In genomic region chr6:127341471-127342202, GRCh38 we compare ENCODE assay signal across 8 cellular contexts. TPM values are rescaled to one million over a fixed set of nuclear protein-coding genes. Genes with fewer than 3 reads are reported as not detected.
DNase-seq lines count a peak whose midpoint lies in the region; ATAC-seq and TF ChIP-seq lines count a peak whose summit lies in the region.

No MANE protein-coding gene starts in this region.

- peak; percentile 48 to 62 for DNase-seq in NOMO-1 (lab: John Stamatoyannopoulos, UW; ENCODE audit: unreplicated experiment in 2 of 2)
- DNase-seq in NOMO-1 treated with dmso at 0.1 percent for 144 hours (lab: John Stamatoyannopoulos, UW; ENCODE audit: unreplicated experiment): no peak
- DNase-seq in colonic mucosa: no peak
- DNase-seq in EL: no peak
- DNase-seq in NCI-H2081 treated with DMSO at 0.1 percent for 48 hours (lab: John Stamatoyannopoulos, UW): no peak
- DNase-seq in H4 (ENCODE audit: low spot score): no peak

- H3K27me3 ChIP-seq in colonic mucosa (no peaks in the 10 kb centered on the region), skeletal muscle satellite cell (ENCODE audit: control insufficient read depth, insufficient read depth, low read length) (no peaks in the 10 kb centered on the region)

- intact Hi-C loops in colonic mucosa (cut with DNase I): loop anchor here (5.0 kb wide), 2 partner anchors 34 to 81 kb away; no protein-coding TSS in a partner anchor

- H3K4me2 ChIP-seq in skeletal muscle satellite cell (ENCODE audit: low read length): peak overlapping the region; percentile 89

- H3K36me3 ChIP-seq in colonic mucosa (no peaks in the 10 kb centered on the region), skeletal muscle satellite cell (ENCODE audit: insufficient read depth, low read length) (no peaks in the 10 kb centered on the region)

- H3K4me1 ChIP-seq in colonic mucosa (peaks cover 9% of the 10 kb centered on the region), skeletal muscle satellite cell (ENCODE audit: control insufficient read depth, insufficient read depth, low read length) (peaks cover 23% of the 10 kb centered on the region)

- no peak for TF ChIP-seq CTCF in colonic mucosa (IDR thresholded peaks at IDR 0.05)

- H3K27ac ChIP-seq in colonic mucosa: peak overlapping the region; percentile 86

- ATAC-seq in HG03342 (IDR thresholded peaks at IDR 0.05; ENCODE audit: unreplicated experiment): peak; percentile 43

- no peaks in the 10 kb centered on the region for H3K9me3 ChIP-seq in colonic mucosa
- no peaks in the 10 kb centered on the region for H3K9me3 ChIP-seq in skeletal muscle satellite cell (replicated peaks; ENCODE audit: low read length)

- peak overlapping the region; percentile 52 for H3K4me3 ChIP-seq in colonic mucosa
- H3K4me3 ChIP-seq in skeletal muscle satellite cell (ENCODE audit: low read length): peak overlapping the region; percentile 81

- peak overlapping the region in 1 of 2 donors; percentile 88 for H3K9ac ChIP-seq in colonic mucosa (ENCODE audit: low read depth in 2 of 2, low read length in 2 of 2)
- peak overlapping the region; percentile 94 for H3K9ac ChIP-seq in skeletal muscle satellite cell (ENCODE audit: low read depth, low read length)

RNA-seq across cellular contexts. Expression of gene ECHDC1, which starts 1.8 kb away (rescaled TPM):
- total RNA-seq in colonic mucosa: 100 to 1,000 TPM in 1 of 2 donors, 10 to 100 TPM in 1; 56.1 to 111 TPM
- 56.4 and 79.1 TPM in 2 replicates for total RNA-seq in skeletal muscle satellite cell (2012; rRNA removed)
- 60.7 and 67.5 TPM in 2 replicates for total RNA-seq in H4 (2014; rRNA removed; shearing (Covaris generic))

Comparison
In these comparisons a context has a peak if more than half of its experiments do, and no peak if none do; other contexts are left out.
1. DNase-seq: peak in NOMO-1 (2 of 2); none in NOMO-1 treated with dmso at 0.1 percent for 144 hours (single experiment), colonic mucosa (single experiment), EL (single experiment), NCI-H2081 treated with DMSO at 0.1 percent for 48 hours (single experiment) and H4 (single experiment).